2 cellular contexts compared by ENCODE assay signal in genomic region chr17:68034452-68034776, GRCh38.
TF ChIP-seq lines count a peak whose summit lies in the region.

No MANE protein-coding gene starts in this region.

TF ChIP-seq in GM12878, 131 proteins besides CTCF, POLR2A, EP300 and RAD21:
- TF ChIP-seq TBL1XR1 (IDR thresholded peaks at IDR 0.05; ENCODE audit: low read depth, low read length) (no peak), ZSCAN29 (IDR thresholded peaks at IDR 0.05) (no peak), TCF7 (IDR thresholded peaks at IDR 0.05; ENCODE audit: borderline replicate concordance) (no peak), CUX1 (IDR thresholded peaks at IDR 0.05; ENCODE audit: insufficient replicate concordance, low read depth, low read length) (no peak), WRNIP1 (IDR thresholded peaks at IDR 0.05; ENCODE audit: borderline replicate concordance, low read depth, low read length) (no peak), HDGF (IDR thresholded peaks at IDR 0.05) (no peak), ZNF687 (IDR thresholded peaks at IDR 0.05) (no peak), POLR2AphosphoS2 (IDR thresholded peaks at IDR 0.05; ENCODE audit: low read depth, low read length) (no peak)

TF ChIP-seq in neural cell, 6 proteins besides CTCF, POLR2A, EP300 and RAD21:
- TF ChIP-seq POLR2AphosphoS5 (IDR thresholded peaks at IDR 0.05) (no peak), EZH2 (IDR thresholded peaks at IDR 0.05; ENCODE audit: borderline replicate concordance, insufficient read depth, low read length, poor library complexity, severe bottlenecking) (no peak), MXI1 (conservative IDR thresholded peaks at IDR 0.05; ENCODE audit: poor library complexity, severe bottlenecking) (no peak), TAF1 (IDR thresholded peaks at IDR 0.05; ENCODE audit: low read depth) (no peak), SMC3 (conservative IDR thresholded peaks at IDR 0.05; ENCODE audit: poor library complexity) (no peak), REST (IDR thresholded peaks at IDR 0.05; ENCODE audit: borderline replicate concordance) (no peak)
